1 cellular context compared by ENCODE assay signal in genomic region chr14:104505085-104506074, GRCh38.
TF ChIP-seq lines count a peak whose summit lies in the region.

No MANE protein-coding gene starts in this region.

TF ChIP-seq in GM23338, 12 proteins besides CTCF, POLR2A, EP300 and RAD21 (continued from another document):
- TF ChIP-seq ZNF462 (CRISPR knock-in tag; IDR thresholded peaks at IDR 0.05) (no peak), ZNF331 (CRISPR knock-in tag; IDR thresholded peaks at IDR 0.05; ENCODE audit: low read depth) (no peak), ZNF114 (CRISPR knock-in tag; IDR thresholded peaks at IDR 0.05) (no peak), EZH2 (IDR thresholded peaks at IDR 0.05; ENCODE audit: low read depth, unreplicated experiment) (no peak)
